ENCODE assay signal across 24 cellular contexts in the genomic region with DNA sequence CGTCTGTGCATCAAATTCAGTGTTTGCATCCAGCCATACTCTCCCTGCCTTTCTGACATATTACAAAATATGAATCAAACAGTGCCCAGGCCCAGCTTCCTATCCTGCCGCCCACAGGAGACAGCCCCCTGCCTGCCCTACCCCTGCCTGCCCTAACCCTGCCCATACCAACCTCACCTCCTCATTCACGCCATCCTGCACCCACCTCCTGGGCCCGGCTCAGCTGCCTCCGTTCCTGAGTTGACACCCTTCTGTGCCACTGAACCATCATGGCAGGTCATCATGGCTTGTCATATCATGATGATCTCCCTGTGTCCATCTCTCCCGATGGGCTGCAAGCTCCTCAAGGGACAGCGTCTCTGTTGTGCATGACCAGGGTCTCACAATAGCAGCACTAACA.
A peak's percentile ranks its signal among the peaks of the same experiment; 100 is the strongest.
DNase-seq lines count a peak whose midpoint lies in the region; ATAC-seq, FAIRE-seq and TF ChIP-seq lines count a peak whose summit lies in the region.
"Had no signal": no experiment of that assay in that cellular context is flagged by ENCODE, and none has a peak within 500 bp of the region (broad histone marks: within the 10 kb centered on the region; RNA-seq: fewer than 3 reads in every experiment).

No MANE protein-coding gene starts in this region.

- H2BK20ac ChIP-seq in IMR-90 (ENCODE audit: low read depth, low read length) = no peak overlapping the region

- H3K4ac ChIP-seq in IMR-90 (ENCODE audit: low read depth, low read length) = peak overlapping the region; percentile 75

- no peak overlapping the region for H3K4me3 ChIP-seq in IMR-90 (ENCODE audit: insufficient read depth, low read depth, low read length)
- no peak overlapping the region for H3K4me3 ChIP-seq in kidney (ENCODE audit: low read length in 2 of 2)
- no peak overlapping the region for H3K4me3 ChIP-seq in osteoblast (ENCODE audit: insufficient read depth, low read length)
- no peak overlapping the region for H3K4me3 ChIP-seq in tibial artery
- no peak overlapping the region for H3K4me3 ChIP-seq in gastroesophageal sphincter
- H3K4me3 ChIP-seq in body of pancreas = no peak overlapping the region
- H3K4me3 ChIP-seq: PC-9 had no signal

- H2AFZ ChIP-seq in IMR-90 (replicated peaks; ENCODE audit: low read length, poor library complexity) = peak overlapping the region; percentile 15
- no peak overlapping the region for H2AFZ ChIP-seq in osteoblast (ENCODE audit: low read length)
- H2AFZ ChIP-seq: PC-9 had no signal

- TF ChIP-seq EP300 in gastroesophageal sphincter (IDR thresholded peaks at IDR 0.05) = no peak

- no peak for DNase-seq in IMR-90
- peak; percentile 55 for DNase-seq in kidney
- peak; percentile 36 for DNase-seq in osteoblast (ENCODE audit: insufficient read length, low spot score, missing footprints)
- peak; percentile 8 to 51 for DNase-seq in tibial artery
- DNase-seq in body of pancreas = no peak
- DNase-seq: CD8-positive, alpha-beta memory T cell; DMS53; GDM1; NCI-H1105; NCI-H146; NCI-H2029; NCI-H226; NCI-H510A treated with DMSO at 0.1 percent for 48 hours; NCI-H748 treated with DMSO at 0.1 percent for 48 hours; PC-9; SIG-M5 had no signal

- dilution Hi-C loops in IMR-90 (cut with HindIII; ENCODE audit: low sequenced_read_pairs, unreplicated experiment) = no loop called here

- H3K4me2 ChIP-seq in IMR-90 (ENCODE audit: low read depth, low read length) (no peak overlapping the region), osteoblast (ENCODE audit: insufficient read depth, low read length) (no peak overlapping the region)
- H3K4me2 ChIP-seq: PC-9 had no signal

- H3K4me1 ChIP-seq in IMR-90 (ENCODE audit: control insufficient read depth, insufficient read depth, low read length) (peaks cover 29% of the 10 kb centered on the region), kidney (ENCODE audit: control insufficient read depth in 1 of 2, insufficient read depth in 1 of 2, low read depth in 1 of 2, low read length in 2 of 2) (peaks cover 34 to 36% of the 10 kb centered on the region in 2 donors), osteoblast (ENCODE audit: insufficient read depth, low read length) (peaks cover 42% of the 10 kb centered on the region), tibial artery (peaks cover 0 to 70% (median 54%) of the 10 kb centered on the region in 4 donors), gastroesophageal sphincter (peaks cover 2 to 85% (median 35%) of the 10 kb centered on the region in 3 donors), body of pancreas (peaks cover 46% of the 10 kb centered on the region)

- POLR2A ChIA-PET in IMR-90 (lab: Charles Lee; ENCODE audit: unreplicated experiment) = no interaction called here

- peak overlapping the region; percentile 73; the same call in 1 of the 2 replicates for H3K23ac ChIP-seq in IMR-90 (ENCODE audit: low read depth, low read length)

- FAIRE-seq in kidney (lab: Jason Lieb, UNC) = no peak
- FAIRE-seq: A204.1, GM18507, H1 had no signal

- peak overlapping the region; percentile 66 for H4K91ac ChIP-seq in IMR-90 (ENCODE audit: insufficient read depth, low read depth, low read length)

- no peak overlapping the region for H3K9ac ChIP-seq in IMR-90 (ENCODE audit: low read depth, low read length)
- no peak overlapping the region for H3K9ac ChIP-seq in kidney (ENCODE audit: low read length in 2 of 2)

- ATAC-seq in IMR-90 (ENCODE audit: low read depth) (no peak), gastroesophageal sphincter (no peak), body of pancreas (no peak), GM21619 (IDR thresholded peaks at IDR 0.05; ENCODE audit: unreplicated experiment) (no peak)
- ATAC-seq: HCT116 had no signal

- H3K14ac ChIP-seq in IMR-90 (replicated peaks; ENCODE audit: low read depth, low read length) = peak overlapping the region; percentile 75

- peak overlapping the region; percentile 57; the same call in 1 of the 3 replicates for H2BK15ac ChIP-seq in IMR-90 (ENCODE audit: low read depth, low read length)

- CTCF ChIA-PET in IMR-90 (lab: Yijun Ruan, JAX) = interaction anchor here (0.7 to 1.0 kb wide), 2 partner anchors 144 to 482 kb away, joined by 3 read pairs; no protein-coding TSS in a partner anchor

- H3K9me3 ChIP-seq in IMR-90 (ENCODE audit: control insufficient read depth, insufficient read depth, low read length) (no peaks in the 10 kb centered on the region), kidney (ENCODE audit: control insufficient read depth in 1 of 2, low read length in 2 of 2) (no peaks in the 10 kb centered on the region), osteoblast (ENCODE audit: low read depth, low read length) (no peaks in the 10 kb centered on the region), tibial artery (no peaks in the 10 kb centered on the region), gastroesophageal sphincter (no peaks in the 10 kb centered on the region), body of pancreas (no peaks in the 10 kb centered on the region)

- peak overlapping the region; percentile 25; the same call in 1 of the 2 replicates for H4K5ac ChIP-seq in IMR-90 (ENCODE audit: low read depth, low read length)

- H4K20me1 ChIP-seq in IMR-90 (ENCODE audit: insufficient read depth, low read length) = peaks cover 34% of the 10 kb centered on the region
- peaks cover 21% of the 10 kb centered on the region for H4K20me1 ChIP-seq in osteoblast (ENCODE audit: insufficient read depth, low read length)

- no peak overlapping the region for H3K18ac ChIP-seq in IMR-90 (ENCODE audit: low read depth, low read length)

- H2AK5ac ChIP-seq in IMR-90 (ENCODE audit: low read depth, low read length) = peak overlapping the region; percentile 93

- TF ChIP-seq RAD21 in IMR-90 (IDR thresholded peaks at IDR 0.05; ENCODE audit: low read length) = no peak

- H3K36me3 ChIP-seq in IMR-90 (ENCODE audit: control insufficient read depth, insufficient read depth, low read length) (peaks cover 32% of the 10 kb centered on the region), kidney (ENCODE audit: control insufficient read depth in 1 of 2, insufficient read depth in 2 of 2, low read length in 2 of 2) (peaks cover 5 to 7% of the 10 kb centered on the region in 2 donors), osteoblast (ENCODE audit: insufficient read depth, low read length) (peaks cover 40% of the 10 kb centered on the region), tibial artery (no peaks in the 10 kb centered on the region), gastroesophageal sphincter (no peaks in the 10 kb centered on the region), body of pancreas (replicated peaks in 1 of 2; ENCODE audit: insufficient read depth in 1 of 2, low read depth in 2 of 2) (no peaks in the 10 kb centered on the region)

- H3K56ac ChIP-seq in IMR-90 (ENCODE audit: extremely low read depth, insufficient read depth, low read length) = no peak overlapping the region

- BruUV-seq in IMR-90 (replicated peaks; lab: Mats Ljungman, UMichigan) = no TSS peak

- H3K79me1 ChIP-seq in IMR-90 (ENCODE audit: low read depth in 1 of 2, low read length in 2 of 2) = peaks cover 43 to 93% of the 10 kb centered on the region in 2 experiments

- TF ChIP-seq CTCF in IMR-90 (conservative IDR thresholded peaks at IDR 0.05; ENCODE audit: low read depth, low read length) = no peak
- TF ChIP-seq CTCF in kidney (IDR thresholded peaks at IDR 0.05; ENCODE audit: borderline replicate concordance, extremely low read depth, insufficient read depth) = no peak
- TF ChIP-seq CTCF in osteoblast (IDR thresholded peaks at IDR 0.05; ENCODE audit: extremely low read depth, low read depth, low read length) = no peak
- no peak for TF ChIP-seq CTCF in tibial artery (IDR thresholded peaks at IDR 0.05)
- no peak for TF ChIP-seq CTCF in gastroesophageal sphincter (IDR thresholded peaks at IDR 0.05)
- TF ChIP-seq CTCF in body of pancreas (IDR thresholded peaks at IDR 0.05) = no peak

- 100% methylated on average over 4 of the region's 7 CpGs; no CpG with 5 or more reads in 1 of the 2 experiments for WGBS in IMR-90 (ENCODE audit: extremely low coverage in 2 of 2, insufficient read length in 1 of 2), 2 experiments
- 80 to 97% methylated on average over 3 to 6 of the region's 7 CpGs for WGBS in gastroesophageal sphincter (ENCODE audit: low coverage in 1 of 2), 2 donors
- WGBS in body of pancreas, 2 donors = 90 to 98% methylated on average over 7 of the region's 7 CpGs

- peaks cover 53% of the 10 kb centered on the region for H3K9me1 ChIP-seq in IMR-90 (ENCODE audit: insufficient read depth, low read length)

- H2AK9ac ChIP-seq in IMR-90 (replicated peaks; ENCODE audit: low read depth, low read length, poor library complexity) = no peak overlapping the region

- 0 out of 4 replicates have a peak overlapping the region, but pooled peaks of 1 of the 2 experiments have one; percentile 26 for H4K8ac ChIP-seq in IMR-90 (ENCODE audit: low read depth in 2 of 2, low read length in 2 of 2)

- H2BK120ac ChIP-seq in IMR-90 (ENCODE audit: low read depth, low read length) = peak overlapping the region; percentile 39; the same call in 1 of the 2 replicates

- no peak overlapping the region for H2BK5ac ChIP-seq in IMR-90 (ENCODE audit: low read depth, low read length, poor library complexity, severe bottlenecking)

- intact Hi-C loops in IMR-90 (cut with micrococcal nuclease) = no loop called here
- intact Hi-C loops in kidney (cut with DNase I) = no loop called here
- intact Hi-C loops in tibial artery (cut with DNase I; ENCODE audit: low total_unique reads) = no loop called here
- intact Hi-C loops in body of pancreas (cut with DNase I) = no loop called here

- H3K79me2 ChIP-seq in osteoblast (ENCODE audit: insufficient read depth, low read length) = peaks cover 37% of the 10 kb centered on the region

- H3K27ac ChIP-seq in IMR-90 (ENCODE audit: insufficient read depth, low read length) = no peak overlapping the region
- H3K27ac ChIP-seq in kidney (ENCODE audit: low read depth in 2 of 2, low read length in 2 of 2) = no peak overlapping the region
- H3K27ac ChIP-seq in osteoblast (ENCODE audit: low read depth, low read length) = no peak overlapping the region
- no peak overlapping the region for H3K27ac ChIP-seq in tibial artery
- H3K27ac ChIP-seq in gastroesophageal sphincter = no peak overlapping the region
- H3K27ac ChIP-seq in body of pancreas = no peak overlapping the region
- H3K27ac ChIP-seq: C4-2B, RWPE1 had no signal

- H3K27me3 ChIP-seq in IMR-90 (ENCODE audit: control insufficient read depth, insufficient read depth, low read length) (no peaks in the 10 kb centered on the region), osteoblast (ENCODE audit: insufficient read depth, low read length) (no peaks in the 10 kb centered on the region), tibial artery (no peaks in the 10 kb centered on the region), gastroesophageal sphincter (no peaks in the 10 kb centered on the region), body of pancreas (no peaks in the 10 kb centered on the region)

- in situ Hi-C loops in IMR-90 (cut with MboI; ENCODE audit: low sequenced_read_pairs) = no loop called here

- no peak for TF ChIP-seq POLR2A in IMR-90 (IDR thresholded peaks at IDR 0.05; ENCODE audit: low read depth, low read length)
- TF ChIP-seq POLR2A in gastroesophageal sphincter (IDR thresholded peaks at IDR 0.05) = no peak
- TF ChIP-seq POLR2A in body of pancreas (IDR thresholded peaks at IDR 0.05) = no peak

TF ChIP-seq in IMR-90, 13 proteins besides CTCF, POLR2A, EP300 and RAD21 (continues in another document):
- no peak for TF ChIP-seq CHD1 (IDR thresholded peaks at IDR 0.05; ENCODE audit: low read depth, low read length)
- TF ChIP-seq MXI1 (IDR thresholded peaks at IDR 0.05; ENCODE audit: borderline replicate concordance, low read depth, low read length) = no peak
- TF ChIP-seq RFX5 (IDR thresholded peaks at IDR 0.05; ENCODE audit: low read depth, low read length) = no peak

Comparison
In these comparisons a context has a peak if more than half of its experiments do, and no peak if none do; other contexts are left out.
1. DNase-seq: peak in kidney (single experiment), osteoblast (single experiment) and tibial artery (2 of 2); none in IMR-90 (single experiment) and body of pancreas (0 of 4).